Comparison of ENCODE assay signal across 28 cellular contexts in genomic region chr15:29461877-29462276, GRCh38.
"Had no signal": no experiment of that assay in that cellular context is flagged by ENCODE, and none has a peak within 500 bp of the region (broad histone marks: within the 10 kb centered on the region; RNA-seq: fewer than 3 reads in every experiment).

No MANE protein-coding gene starts in this region.

- H3K9me3 ChIP-seq: colonic mucosa, esophagus muscularis mucosa, gastroesophageal sphincter, heart left ventricle, left lung had no signal

- H3K27me3 ChIP-seq: colonic mucosa, foreskin keratinocyte, hepatocyte, left lung had no signal

- DNase-seq: colonic mucosa; cortex of kidney; effector CD8-positive, alpha-beta T cell; effector memory CD8-positive, alpha-beta T cell; endodermal cell; foreskin keratinocyte; heart left ventricle; hypothalamus; immature natural killer cell; islet precursor cell; kidney; kidney glomerular epithelial cell; left cardiac atrium; left lung; left ventricle myocardium superior; mammary epithelial cell; mesendoderm; midbrain; naive thymus-derived CD4-positive, alpha-beta T cell had no signal

- H3K4me3 Mint-ChIP-seq: dendritic cell treated with granulocyte-macrophage colony-stimulating factor and Interleukin-4, amounts not matched to agents 40 ng/mL and 50 ng/mL, for 4 days; effector memory CD8-positive, alpha-beta T cell; endodermal cell; immature natural killer cell; memory B cell; naive thymus-derived CD4-positive, alpha-beta T cell had no signal

- H3K36me3 Mint-ChIP-seq: immature natural killer cell; naive thymus-derived CD4-positive, alpha-beta T cell had no signal

- H3K4me3 ChIP-seq: colonic mucosa, esophagus muscularis mucosa, gastroesophageal sphincter, heart left ventricle, hepatocyte, left lung, lung had no signal

- H3K4me1 ChIP-seq: colonic mucosa, esophagus muscularis mucosa, foreskin keratinocyte, gastroesophageal sphincter, left lung had no signal

- H3K36me3 ChIP-seq: colonic mucosa, esophagus muscularis mucosa, gastroesophageal sphincter, heart left ventricle, left lung had no signal

- H3K79me2 ChIP-seq: hepatocyte had no signal

- FAIRE-seq: endometrium, endothelial cell of umbilical vein, frontal cortex, kidney had no signal

- ATAC-seq: effector memory CD8-positive, alpha-beta T cell; foreskin keratinocyte; gastroesophageal sphincter; heart left ventricle; left cardiac atrium; left lung; left ventricle myocardium superior; naive thymus-derived CD4-positive, alpha-beta T cell had no signal

- H3K27me3 Mint-ChIP-seq: dendritic cell treated with granulocyte-macrophage colony-stimulating factor and Interleukin-4, amounts not matched to agents 40 ng/mL and 50 ng/mL, for 4 days had no signal

- H3K9me3 Mint-ChIP-seq: dendritic cell treated with granulocyte-macrophage colony-stimulating factor and Interleukin-4, amounts not matched to agents 40 ng/mL and 50 ng/mL, for 4 days; effector memory CD8-positive, alpha-beta T cell; endodermal cell; immature natural killer cell; naive thymus-derived CD4-positive, alpha-beta T cell had no signal

- H2AFZ ChIP-seq: hepatocyte had no signal

- H3K27ac ChIP-seq: colonic mucosa, esophagus muscularis mucosa, foreskin keratinocyte, gastroesophageal sphincter, heart left ventricle, hepatocyte, left lung had no signal

- H3K4me2 ChIP-seq: hepatocyte had no signal

- H3K4me1 Mint-ChIP-seq: endodermal cell; immature natural killer cell; naive thymus-derived CD4-positive, alpha-beta T cell had no signal

- H3K27ac Mint-ChIP-seq: dendritic cell treated with granulocyte-macrophage colony-stimulating factor and Interleukin-4, amounts not matched to agents 40 ng/mL and 50 ng/mL, for 4 days; effector memory CD8-positive, alpha-beta T cell; endodermal cell; immature natural killer cell; memory B cell; naive thymus-derived CD4-positive, alpha-beta T cell had no signal
